In the genomic region with DNA sequence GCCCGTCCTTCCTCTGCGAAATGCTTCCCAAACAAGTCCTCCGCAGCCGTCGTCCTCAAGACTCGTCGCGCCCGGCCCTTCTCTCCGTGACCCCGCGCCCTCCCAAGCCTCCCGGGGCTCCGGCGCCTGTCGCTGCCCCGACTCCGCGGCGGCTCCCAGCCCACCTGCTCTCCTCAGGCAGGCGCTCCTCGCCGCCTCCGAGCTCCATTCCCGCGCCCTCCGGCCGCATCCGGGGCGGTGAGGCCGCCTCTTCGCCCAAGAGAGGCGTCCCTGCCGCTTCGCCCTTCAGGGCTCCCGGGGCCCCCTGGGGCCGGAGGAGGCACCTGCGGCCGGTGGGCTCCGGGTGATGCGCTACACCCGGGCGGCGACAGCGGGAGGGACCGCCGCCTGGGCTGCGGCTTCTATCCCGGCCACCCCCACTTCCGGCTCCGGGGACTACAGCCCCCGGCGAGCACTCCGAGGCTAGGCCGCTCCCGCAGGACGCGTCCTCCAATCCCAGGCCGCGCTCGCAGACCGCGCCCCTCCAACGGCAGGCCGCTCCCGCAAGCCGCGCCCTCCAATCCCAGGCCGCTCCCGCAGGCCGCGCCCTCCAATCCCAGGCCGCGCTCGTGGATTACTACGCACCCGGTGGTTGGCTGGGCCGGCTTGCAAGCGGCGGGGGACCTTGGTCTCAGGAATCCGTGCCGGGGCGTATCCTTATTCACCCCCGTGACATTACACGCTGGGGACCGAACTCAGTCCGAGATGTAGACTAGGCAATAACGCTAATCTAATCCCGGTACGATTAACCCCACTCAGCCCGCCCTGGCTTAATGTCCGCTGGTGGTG, we compare ENCODE assay signal across 8 cellular contexts. TPM values are rescaled to one million over a fixed set of nuclear protein-coding genes. Genes with fewer than 3 reads are reported as not detected.
DNase-seq lines count a peak whose midpoint lies in the region; ATAC-seq and TF ChIP-seq lines count a peak whose summit lies in the region.

Gene RUBCN, minus strand, starts transcription at position 414 of the 828 bp plus-strand sequence. Its CDS starts 185 bp downstream, at position 229.

- H4K20me1 ChIP-seq in BLaER1: 0 out of 2 replicates have a peak, but pooled peaks cover 9% of the 10 kb centered on the region

- H3K4me3 ChIP-seq in BLaER1: peak within 1 kb of the TSS; percentile 89
- peak within 1 kb of the TSS; percentile 99 for H3K4me3 ChIP-seq in colonic mucosa

- peak within 1 kb of the TSS; percentile 84 for H3K9ac ChIP-seq in BLaER1
- peak within 1 kb of the TSS; percentile 87 to 94 for H3K9ac ChIP-seq in colonic mucosa (ENCODE audit: low read depth in 2 of 2, low read length in 2 of 2)

- no peak for TF ChIP-seq CTCF in colonic mucosa (IDR thresholded peaks at IDR 0.05)

- H3K4me1 ChIP-seq in BLaER1 (peaks cover 47% of the 10 kb centered on the region), colonic mucosa (peaks cover 14% of the 10 kb centered on the region)

- peak; percentile 95 for ATAC-seq in GM19324 (IDR thresholded peaks at IDR 0.05; ENCODE audit: low FRiP score, unreplicated experiment)
- ATAC-seq in HG03460 (IDR thresholded peaks at IDR 0.05; ENCODE audit: unreplicated experiment): peak; percentile 71

- H3K9me3 ChIP-seq in BLaER1 (no peaks in the 10 kb centered on the region), colonic mucosa (no peaks in the 10 kb centered on the region)

- no peaks in the 10 kb centered on the region for H3K27me3 ChIP-seq in BLaER1
- no peaks in the 10 kb centered on the region for H3K27me3 ChIP-seq in colonic mucosa
- H3K27me3 ChIP-seq in layer of hippocampus (ENCODE audit: control insufficient read depth, insufficient read depth, low read length): no peaks in the 10 kb centered on the region

- intact Hi-C loops in colonic mucosa (cut with DNase I): no loop called here

- H3K4me2 ChIP-seq in BLaER1: peak within 1 kb of the TSS; percentile 97

- 0 out of 2 replicates have a peak, but pooled peaks cover 5% of the 10 kb centered on the region for H3K36me3 ChIP-seq in BLaER1
- H3K36me3 ChIP-seq in colonic mucosa: no peaks in the 10 kb centered on the region

- H3K27ac ChIP-seq in BLaER1 (peak within 1 kb of the TSS; percentile 79), colonic mucosa (peak within 1 kb of the TSS; percentile 85), layer of hippocampus (ENCODE audit: low read depth, low read length) (peak within 1 kb of the TSS; percentile 87)

- DNase-seq in NCI-H526 (lab: John Stamatoyannopoulos, UW) (peak; percentile 93 to 99), colonic mucosa (peak; percentile 96)
- DNase-seq in activated CD4-positive, alpha-beta T cell treated with anti-CD3 and anti-CD28 coated beads for 48 hours: peak; percentile 97
- DNase-seq in stimulated activated CD4-positive, alpha-beta T cell treated with anti-CD3 and anti-CD28 coated beads, Interleukin-1b, Interleukin-23, amount 100 ng/mL, for 24 hours (ENCODE audit: low read depth in 4 of 4, low spot score in 1 of 4): peak; percentile 80 to 92 (median 87)

RNA-seq across cellular contexts. Expression of gene RUBCN, which starts in this region (rescaled TPM):
- total RNA-seq in colonic mucosa: 10 to 100 TPM; 16.8 to 18.7 TPM

Comparison
In these comparisons a context has a peak if more than half of its experiments do, and no peak if none do; other contexts are left out.
1. Peak in every context shown above with its lines: DNase-seq, ATAC-seq, H3K4me3 ChIP-seq and H3K27ac ChIP-seq.